ENCODE assay signal across 27 cellular contexts in genomic region chr13:31947506-31947905, GRCh38.
DNase-seq lines count a peak whose midpoint lies in the region; ATAC-seq and TF ChIP-seq lines count a peak whose summit lies in the region.
"Had no signal": no experiment of that assay in that cellular context is flagged by ENCODE, and none has a peak within 500 bp of the region (broad histone marks: within the 10 kb centered on the region; RNA-seq: fewer than 3 reads in every experiment).

No MANE protein-coding gene starts in this region.

- no peaks in the 10 kb centered on the region for H3F3A ChIP-seq in PC-3 (ENCODE audit: low read length, unreplicated experiment)

- no peak for TF ChIP-seq POLR2A in vagina (IDR thresholded peaks at IDR 0.05)

- no peaks in the 10 kb centered on the region for H3K9me3 Mint-ChIP-seq in MCF 10A (ENCODE audit: unreplicated experiment)
- H3K9me3 Mint-ChIP-seq in WTC11: no peaks in the 10 kb centered on the region
- H3K9me3 Mint-ChIP-seq: activated B cell treated with CpG ODN at 0.5 μM for 24 hours; activated naive CD8-positive, alpha-beta T cell treated with anti-CD3 and anti-CD28 coated beads, Interleukin-2, amount 10 ng/mL, durations not matched to agents 7 days and 5 days; mesothelial cell of epicardium; neural progenitor cell; stimulated activated naive B cell treated with anti-CD40 and anti-IgM and Interleukin-4, amounts not matched to agents 10 μg/mL and 1 μg/mL and 100 μg/mL, for 72 hours had no signal

- in situ Hi-C loops in mammary epithelial cell (cut with MboI; ENCODE audit: low sequenced_read_pairs in 2 of 2): no loop called here

- H3K79me2 ChIP-seq in mammary epithelial cell (ENCODE audit: insufficient read depth, low read length) (no peaks in the 10 kb centered on the region), PC-3 (ENCODE audit: low read length) (no peaks in the 10 kb centered on the region)

- H3K36me3 Mint-ChIP-seq in MCF 10A (ENCODE audit: insufficient read depth, unreplicated experiment) (no peaks in the 10 kb centered on the region), WTC11 (no peaks in the 10 kb centered on the region)
- H3K36me3 Mint-ChIP-seq: activated naive CD8-positive, alpha-beta T cell treated with anti-CD3 and anti-CD28 coated beads, Interleukin-2, amount 10 ng/mL, durations not matched to agents 7 days and 5 days; mesothelial cell of epicardium; neural progenitor cell had no signal

- TF ChIP-seq CTCF in MCF 10A (IDR thresholded peaks at IDR 0.05; ENCODE audit: unreplicated experiment) (no peak), mammary epithelial cell (conservative IDR thresholded peaks at IDR 0.05 in 1 of 2, IDR thresholded peaks at IDR 0.05 in 1 of 2; ENCODE audit: extremely low read depth in 1 of 2, insufficient read depth in 1 of 2, low read depth in 1 of 2, low read length in 2 of 2) (no peak), WTC11 (IDR thresholded peaks at IDR 0.05) (no peak), vagina (IDR thresholded peaks at IDR 0.05) (no peak), PC-3 (conservative IDR thresholded peaks at IDR 0.05; ENCODE audit: low read depth, low read length) (no peak)

- POLR2A ChIA-PET in MCF 10A (lab: Yijun Ruan, JAX): interaction anchor here (1.6 kb wide), 1 partner anchor 18 kb away, joined by 4 read pairs; no protein-coding TSS in a partner anchor
- POLR2A ChIA-PET in WTC11 (lab: Charles Lee): no interaction called here
- POLR2A ChIA-PET in PC-3 (lab: Charles Lee; ENCODE audit: unreplicated experiment): no interaction called here

- ATAC-seq in WTC11 (peak; percentile 15; the same call in 1 of the 2 replicates), left lobe of liver (peak; percentile 41), HG03442 (IDR thresholded peaks at IDR 0.05; ENCODE audit: unreplicated experiment) (no peak), HG03196 (IDR thresholded peaks at IDR 0.05; ENCODE audit: unreplicated experiment) (no peak), PC-3 (no peak)
- ATAC-seq: HCT116; SK-N-SH treated with all-trans-retinoic acid at 6 μM for 48 hours; stimulated activated naive B cell treated with anti-CD40 and anti-IgM and Interleukin-4, amounts not matched to agents 10 μg/mL and 1 μg/mL and 100 μg/mL, for 72 hours had no signal

- H3K4me1 Mint-ChIP-seq in MCF 10A (ENCODE audit: insufficient read depth, unreplicated experiment): peaks cover 50% of the 10 kb centered on the region
- H3K4me1 Mint-ChIP-seq in WTC11: peaks cover 23% of the 10 kb centered on the region

- H3K27ac ChIP-seq in mammary epithelial cell (ENCODE audit: insufficient read depth, low read depth, low read length) (no peak overlapping the region), vagina (no peak overlapping the region), PC-3 (ENCODE audit: low read length) (no peak overlapping the region)
- H3K27ac ChIP-seq: brain microvascular endothelial cell, esophagus squamous epithelium, neural progenitor cell had no signal

- no peaks in the 10 kb centered on the region for H3K9me3 ChIP-seq in mammary epithelial cell (replicated peaks; ENCODE audit: insufficient read depth, low read length)
- no peaks in the 10 kb centered on the region for H3K9me3 ChIP-seq in vagina
- H3K9me3 ChIP-seq in PC-3 (ENCODE audit: low read length): no peaks in the 10 kb centered on the region
- H3K9me3 ChIP-seq: BE2C, esophagus squamous epithelium had no signal

- H3K4me3 Mint-ChIP-seq in MCF 10A (ENCODE audit: unreplicated experiment) (no peak overlapping the region), WTC11 (no peak overlapping the region)
- H3K4me3 Mint-ChIP-seq: activated B cell treated with CpG ODN at 0.5 μM for 24 hours; activated naive CD8-positive, alpha-beta T cell treated with anti-CD3 and anti-CD28 coated beads, Interleukin-2, amount 10 ng/mL, durations not matched to agents 7 days and 5 days; mesothelial cell of epicardium; neural progenitor cell; stimulated activated naive B cell treated with anti-CD40 and anti-IgM and Interleukin-4, amounts not matched to agents 10 μg/mL and 1 μg/mL and 100 μg/mL, for 72 hours had no signal

- H3K27me3 ChIP-seq in mammary epithelial cell (ENCODE audit: insufficient read depth, low read length): no peaks in the 10 kb centered on the region
- H3K27me3 ChIP-seq in vagina: no peaks in the 10 kb centered on the region
- no peaks in the 10 kb centered on the region for H3K27me3 ChIP-seq in PC-3 (ENCODE audit: low read length)
- H3K27me3 ChIP-seq: BE2C, brain microvascular endothelial cell, esophagus squamous epithelium, neural progenitor cell had no signal

- H3K27ac Mint-ChIP-seq in MCF 10A (ENCODE audit: low read depth, unreplicated experiment) (peak overlapping the region; percentile 27), WTC11 (0 out of 2 replicates have a peak overlapping the region, but pooled peaks have one; percentile 14)
- H3K27ac Mint-ChIP-seq: activated B cell treated with CpG ODN at 0.5 μM for 24 hours; activated naive CD8-positive, alpha-beta T cell treated with anti-CD3 and anti-CD28 coated beads, Interleukin-2, amount 10 ng/mL, durations not matched to agents 7 days and 5 days; mesothelial cell of epicardium; neural progenitor cell; stimulated activated naive B cell treated with anti-CD40 and anti-IgM and Interleukin-4, amounts not matched to agents 10 μg/mL and 1 μg/mL and 100 μg/mL, for 72 hours had no signal

- intact Hi-C loops in MCF 10A (cut with micrococcal nuclease) (no loop called here), mammary epithelial cell (cut with micrococcal nuclease) (loop anchor here (5.0 kb wide), 1 partner anchor 85 kb away; the partner anchor contains the start of gene FRY), vagina (cut with DNase I) (no loop called here), PC-3 (cut with micrococcal nuclease) (no loop called here)

- H2AFZ ChIP-seq in mammary epithelial cell (ENCODE audit: low read depth, low read length) (no peak overlapping the region), PC-3 (ENCODE audit: low read length) (no peak overlapping the region)
- H2AFZ ChIP-seq: neural progenitor cell had no signal

- no peak overlapping the region for H3K4me2 ChIP-seq in mammary epithelial cell (ENCODE audit: insufficient read depth, low read depth, low read length)
- H3K4me2 ChIP-seq in PC-3 (ENCODE audit: low read length): no peak overlapping the region
- H3K4me2 ChIP-seq: neural progenitor cell had no signal

- no peaks in the 10 kb centered on the region for H4K20me1 ChIP-seq in mammary epithelial cell (ENCODE audit: insufficient read depth, low read length)
- no peaks in the 10 kb centered on the region for H4K20me1 ChIP-seq in PC-3 (ENCODE audit: low read length)

- DNase-seq in MCF 10A (ENCODE audit: unreplicated experiment) (no peak), mammary epithelial cell (no peak), WTC11 (ENCODE audit: low spot score) (no peak), left lobe of liver (ENCODE audit: low spot score) (no peak), vagina (ENCODE audit: extremely low spot score in 2 of 2) (no peak), PC-3 (no peak)
- DNase-seq: 8988T; activated B cell treated with CpG ODN at 0.5 μM for 24 hours; activated CD4-positive, alpha-beta T cell treated with anti-CD3 and anti-CD28 coated beads, Interleukin-2, amount 50 U/mL, for 48 hours; activated CD8-positive, alpha-beta memory T cell treated with anti-CD3 and anti-CD28 coated beads, Interleukin-2, amount 50 U/mL, for 48 hours; activated effector memory CD4-positive, alpha-beta T cell treated with Interleukin-2 at 50 U/mL for 16 hours; activated naive CD8-positive, alpha-beta T cell treated with anti-CD3 and anti-CD28 coated beads, Interleukin-2, amount 10 ng/mL, durations not matched to agents 7 days and 5 days; BE2C; brain microvascular endothelial cell; effector memory CD4-positive, alpha-beta T cell; esophagus squamous epithelium; NCI-H187 treated with DMSO at 0.1 percent for 48 hours; NCI-H526 treated with DMSO at 0.1 percent for 48 hours; RPMI8226; stimulated activated CD4-positive, alpha-beta T cell treated with anti-CD3 and anti-CD28 coated beads, Interleukin-2, amount 100 ng/mL, for 48 hours; stimulated activated naive B cell treated with anti-CD40 and anti-IgM and Interleukin-4, amounts not matched to agents 10 μg/mL and 1 μg/mL and 100 μg/mL, for 72 hours had no signal

- no peak overlapping the region for H3K4me3 ChIP-seq in mammary epithelial cell (replicated peaks in 1 of 3; ENCODE audit: insufficient read depth in 1 of 3, low read depth in 2 of 3, low read length in 3 of 3)
- no peak overlapping the region for H3K4me3 ChIP-seq in vagina
- H3K4me3 ChIP-seq in PC-3 (ENCODE audit: low read length): no peak overlapping the region
- H3K4me3 ChIP-seq: esophagus squamous epithelium, neural progenitor cell had no signal

- BruUV-seq in MCF 10A (replicated peaks; lab: Mats Ljungman, UMichigan) (no TSS peak), mammary epithelial cell (replicated peaks; lab: Mats Ljungman, UMichigan) (no TSS peak), PC-3 (replicated peaks; lab: Mats Ljungman, UMichigan) (no TSS peak)

- H3K27me3 Mint-ChIP-seq in MCF 10A (ENCODE audit: insufficient read depth, unreplicated experiment) (no peaks in the 10 kb centered on the region), WTC11 (ENCODE audit: low read depth) (no peaks in the 10 kb centered on the region)
- H3K27me3 Mint-ChIP-seq: activated B cell treated with CpG ODN at 0.5 μM for 24 hours; stimulated activated naive B cell treated with anti-CD40 and anti-IgM and Interleukin-4, amounts not matched to agents 10 μg/mL and 1 μg/mL and 100 μg/mL, for 72 hours had no signal

- CTCF ChIA-PET in MCF 10A (lab: Yijun Ruan, JAX) (interaction anchor here (1.3 kb wide), 1 partner anchor 9 kb away, joined by 3 read pairs; no protein-coding TSS in a partner anchor), mammary epithelial cell (lab: Charles Lee; ENCODE audit: low non-redundant PET) (no interaction called here), WTC11 (lab: Charles Lee) (interaction anchor here (1.0 to 1.3 kb wide), 2 partner anchors 38 to 217 kb away, joined by 4 read pairs; no protein-coding TSS in a partner anchor), PC-3 (lab: Charles Lee) (no interaction called here)

- H3K36me3 ChIP-seq in mammary epithelial cell (ENCODE audit: insufficient read depth, low read length) (no peaks in the 10 kb centered on the region), vagina (no peaks in the 10 kb centered on the region), PC-3 (ENCODE audit: low read depth, low read length) (no peaks in the 10 kb centered on the region)
- H3K36me3 ChIP-seq: brain microvascular endothelial cell, esophagus squamous epithelium, neural progenitor cell had no signal

- H3K9me2 ChIP-seq in PC-3 (replicated peaks; ENCODE audit: low read length): no peaks in the 10 kb centered on the region

- H3K4me1 ChIP-seq in mammary epithelial cell (ENCODE audit: insufficient read depth, low read length) (peaks cover 14% of the 10 kb centered on the region), vagina (peaks cover 9% of the 10 kb centered on the region), PC-3 (ENCODE audit: insufficient read depth, low read length) (peaks cover 30% of the 10 kb centered on the region)
- H3K4me1 ChIP-seq: neural progenitor cell had no signal

- dilution Hi-C loops in mammary epithelial cell (cut with HindIII; ENCODE audit: low sequenced_read_pairs): no loop called here

- H3K9ac ChIP-seq in mammary epithelial cell (ENCODE audit: insufficient read depth, low read length) (no peak overlapping the region), PC-3 (ENCODE audit: low read length) (no peak overlapping the region)
- H3K9ac ChIP-seq: neural progenitor cell had no signal

- 94% methylated on average over 2 of the region's 2 CpGs for WGBS in mammary epithelial cell (ENCODE audit: low coverage, missing lambda C conversion rate)

Comparison
In these comparisons a context has a peak if more than half of its experiments do, and no peak if none do; other contexts are left out.
1. CTCF ChIA-PET loops: an anchor here in MCF 10A (1.3 kb wide) and WTC11 (1.0 to 1.3 kb wide); none called in mammary epithelial cell and PC-3.
2. ATAC-seq: peak in WTC11 (single experiment) and left lobe of liver (single experiment); none in HG03442 (single experiment), HG03196 (single experiment) and PC-3 (single experiment).